Comparison of ENCODE assay signal across 8 cellular contexts in genomic region chr15:78755895-78756591, GRCh38. TPM values are rescaled to one million over a fixed set of nuclear protein-coding genes. Genes with fewer than 3 reads are reported as not detected.
DNase-seq lines count a peak whose midpoint lies in the region; ATAC-seq and TF ChIP-seq lines count a peak whose summit lies in the region.
"Not testable (repeated sequence)": the region's sequence is repeated elsewhere in the genome, so short reads cannot be mapped to it uniquely, and the experiment has no call there.

No MANE protein-coding gene starts in this region.

- H3K36me3 Mint-ChIP-seq in CD4-positive, alpha-beta T cell (ENCODE audit: low read depth); T-helper 2 cell treated with Interferon-gamma antibody and Interleukin-4, amounts not matched to agents 5 μg/mL and 100 μg/mL, for 36 hours (ENCODE audit: low read depth); naive B cell: not testable (repeated sequence)

- not testable (repeated sequence) for H3K9ac ChIP-seq in MM.1S (ENCODE audit: low read length)

- not testable (repeated sequence) for H3K27me3 ChIP-seq in CD4-positive, alpha-beta T cell (ENCODE audit: control insufficient read depth, insufficient read depth, low read length); MM.1S (replicated peaks; ENCODE audit: insufficient read depth, low read length)

- not testable (repeated sequence) for H3K27me3 Mint-ChIP-seq in CD4-positive, alpha-beta T cell; T-helper 2 cell treated with Interferon-gamma antibody and Interleukin-4, amounts not matched to agents 5 μg/mL and 100 μg/mL, for 36 hours (ENCODE audit: low read depth); naive B cell

- intact Hi-C loops in CD4-positive, alpha-beta T cell (cut with DNase I, micrococcal nuclease) = loop anchor here (5.0 to 10.0 kb wide), 3 partner anchors 56 to 429 kb away; partner anchors contain the start of genes ADAMTS7 (in 1 of the 2) and MORF4L1 (in 1 of the 2)

- not testable (repeated sequence) for H3K27ac ChIP-seq in CD4-positive, alpha-beta T cell (ENCODE audit: low read depth, low read length); MM.1S (ENCODE audit: low read length)

- H3K4me1 Mint-ChIP-seq in CD4-positive, alpha-beta T cell (ENCODE audit: low read depth) = peaks cover 11% of the 10 kb centered on the region
- H3K4me1 Mint-ChIP-seq in T-helper 2 cell treated with Interferon-gamma antibody and Interleukin-4, amounts not matched to agents 5 μg/mL and 100 μg/mL, for 36 hours (ENCODE audit: low read depth) = peaks cover 13% of the 10 kb centered on the region
- peaks cover 27 to 50% (median 50%) of the 10 kb centered on the region in 3 donors for H3K4me1 Mint-ChIP-seq in naive B cell

- not testable (repeated sequence) for H3K9me2 ChIP-seq in MM.1S (replicated peaks; ENCODE audit: insufficient read depth, low read length)

- H3K4me2 ChIP-seq in MM.1S (ENCODE audit: low read depth, low read length) = not testable (repeated sequence)

- H3K4me1 ChIP-seq in MM.1S (ENCODE audit: low read length) = not testable (repeated sequence)

- H2AFZ ChIP-seq in MM.1S (ENCODE audit: low read length) = not testable (repeated sequence)

- not testable (repeated sequence) for H3K4me3 Mint-ChIP-seq in CD4-positive, alpha-beta T cell; T-helper 2 cell treated with Interferon-gamma antibody and Interleukin-4, amounts not matched to agents 5 μg/mL and 100 μg/mL, for 36 hours
- peak overlapping the region in 3 of 8 donors; percentile 21 to 69 (median 64) for H3K4me3 Mint-ChIP-seq in naive B cell

- CTCF ChIA-PET in CD4-positive, alpha-beta T cell (lab: Charles Lee) = interaction anchor here (0.6 to 2.2 kb wide), 2 partner anchors 56 to 127 kb away, joined by 3 to 5 read pairs; partner anchors contain the start of gene ADAMTS7

- POLR2A ChIA-PET in CD4-positive, alpha-beta T cell (lab: Charles Lee) = not testable (repeated sequence)

- not testable (repeated sequence) for H3F3A ChIP-seq in MM.1S (ENCODE audit: insufficient read depth, low read length)

- DNase-seq in CD4-positive, alpha-beta T cell = peak in 6 of 10 experiments; percentile 10 to 36 (median 31)
- peak; percentile 26 for DNase-seq in MM.1S
- DNase-seq in T-helper 2 cell treated with Interferon-gamma antibody and Interleukin-4, amounts not matched to agents 5 μg/mL and 100 μg/mL, for 36 hours (ENCODE audit: low spot score) = peak; percentile 20
- DNase-seq in amniotic epithelial cell (ENCODE audit: low read depth) = peak; percentile 75
- peak; percentile 48 for DNase-seq in germinal center (ENCODE audit: low spot score)
- DNase-seq in naive B cell = peak; percentile 25
- peak; percentile 60 for DNase-seq in stimulated activated naive CD8-positive, alpha-beta T cell treated with anti-CD3 and anti-CD28 coated beads, Interleukin-15, Interleukin-2, amounts not matched to agents 100 U/mL and 50 U/mL, for 24 hours

- H3K27ac Mint-ChIP-seq in CD4-positive, alpha-beta T cell; T-helper 2 cell treated with Interferon-gamma antibody and Interleukin-4, amounts not matched to agents 5 μg/mL and 100 μg/mL, for 36 hours: not testable (repeated sequence)
- peak overlapping the region; percentile 49 to 99 (median 90) for H3K27ac Mint-ChIP-seq in naive B cell

- H3K79me2 ChIP-seq in MM.1S (ENCODE audit: low read length) = not testable (repeated sequence)

- not testable (repeated sequence) for H3K4me3 ChIP-seq in MM.1S (ENCODE audit: low read length)

- H3K9me3 ChIP-seq in CD4-positive, alpha-beta T cell (ENCODE audit: control insufficient read depth, low read length); MM.1S (replicated peaks; ENCODE audit: insufficient read depth, low read length): not testable (repeated sequence)

- peak; percentile 19 for TF ChIP-seq CTCF in CD4-positive, alpha-beta T cell (IDR thresholded peaks at IDR 0.05)
- TF ChIP-seq CTCF in MM.1S (IDR thresholded peaks at IDR 0.05; ENCODE audit: low read length) = peak; percentile 21; the same call in 1 of the 2 replicates

- ATAC-seq in CD4-positive, alpha-beta T cell (ENCODE audit: poor library complexity) = peak; percentile 70
- ATAC-seq in GM19455 (IDR thresholded peaks at IDR 0.05; ENCODE audit: unreplicated experiment) (peak; percentile 41), naive B cell (ENCODE audit: low read depth in 2 of 2) (peak in 1 of 2 donors; percentile 5)
- ATAC-seq in stimulated activated naive CD8-positive, alpha-beta T cell treated with anti-CD3 and anti-CD28 coated beads, Interleukin-15, Interleukin-2, amounts not matched to agents 100 U/mL and 50 U/mL, for 24 hours = not testable (repeated sequence)

- not testable (repeated sequence) for H4K20me1 ChIP-seq in MM.1S (ENCODE audit: insufficient read depth, low read length)

- H3K36me3 ChIP-seq in MM.1S (replicated peaks; ENCODE audit: insufficient read depth, low read length) = not testable (repeated sequence)

- not testable (repeated sequence) for H3K9me3 Mint-ChIP-seq in CD4-positive, alpha-beta T cell; T-helper 2 cell treated with Interferon-gamma antibody and Interleukin-4, amounts not matched to agents 5 μg/mL and 100 μg/mL, for 36 hours; naive B cell

RNA-seq across cellular contexts. Expression of gene ADAMTS7, which starts 55.2 kb away (rescaled TPM):
- total RNA-seq in CD4-positive, alpha-beta T cell = under 1 TPM; 0.11 to 0.30 TPM
- not detected for polyA plus RNA-seq in naive B cell (ENCODE audit: low read depth in 6 of 6)

Comparison
In these comparisons a context has a peak if more than half of its experiments do, and no peak if none do; other contexts are left out.
1. DNase-seq: peak in every context shown above with its lines; median percentile 75 in amniotic epithelial cell; 60 in stimulated activated naive CD8-positive, alpha-beta T cell treated with anti-CD3 and anti-CD28 coated beads, Interleukin-15, Interleukin-2, amounts not matched to agents 100 U/mL and 50 U/mL, for 24 hours; 48 in germinal center; 31 in CD4-positive, alpha-beta T cell; 26 in MM.1S; 25 in naive B cell; 20 in T-helper 2 cell treated with Interferon-gamma antibody and Interleukin-4, amounts not matched to agents 5 μg/mL and 100 μg/mL, for 36 hours.